In the genomic region with DNA sequence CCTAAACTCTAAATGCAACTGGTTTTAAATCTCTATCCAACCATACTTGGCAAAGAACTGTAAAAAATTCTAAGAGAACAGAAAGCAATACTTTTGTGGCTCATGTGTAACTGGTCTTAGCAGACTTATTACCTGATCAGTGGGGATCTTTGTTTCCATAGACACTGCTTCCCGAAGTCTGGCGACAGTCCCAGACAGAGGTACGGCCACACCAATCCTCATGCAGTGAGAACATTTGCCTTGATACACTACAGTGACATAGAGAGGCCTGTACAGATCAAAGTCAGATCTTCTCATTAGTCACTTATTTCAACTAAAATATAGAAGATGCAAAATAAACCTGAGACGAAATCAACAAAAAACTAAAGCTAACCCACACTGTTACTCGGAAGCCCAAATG, we compare ENCODE assay signal across 17 cellular contexts. TPM values are rescaled to one million over a fixed set of nuclear protein-coding genes. Genes with fewer than 3 reads are reported as not detected.
DNase-seq lines count a peak whose midpoint lies in the region; ATAC-seq and TF ChIP-seq lines count a peak whose summit lies in the region.
"Had no signal": no experiment of that assay in that cellular context is flagged by ENCODE, and none has a peak within 500 bp of the region (broad histone marks: within the 10 kb centered on the region; RNA-seq: fewer than 3 reads in every experiment).

No MANE protein-coding gene starts in this region.

- peaks cover 15% of the 10 kb centered on the region for H3K9me3 Mint-ChIP-seq in WTC11

- H3K36me3 ChIP-seq in testis (ENCODE audit: low read depth, missing control alignments) = no peaks in the 10 kb centered on the region
- H3K36me3 ChIP-seq in upper lobe of right lung = peaks cover 17% of the 10 kb centered on the region

- 81 to 82% methylated on average over 5 of the region's 5 CpGs for WGBS in testis, 2 donors

- H3K4me1 ChIP-seq in testis (peaks cover 15% of the 10 kb centered on the region), upper lobe of right lung (no peaks in the 10 kb centered on the region)

- H3K4me3 ChIP-seq in testis (no peak overlapping the region), upper lobe of right lung (no peak overlapping the region)

- peaks cover 23% of the 10 kb centered on the region for H3K36me3 Mint-ChIP-seq in WTC11

- H3K27me3 ChIP-seq in testis = no peaks in the 10 kb centered on the region
- H3K27me3 ChIP-seq in upper lobe of right lung = no peaks in the 10 kb centered on the region

- POLR2A ChIA-PET in WTC11 (lab: Charles Lee) = no interaction called here

- H3K27me3 Mint-ChIP-seq in WTC11 (ENCODE audit: low read depth) = no peaks in the 10 kb centered on the region
- H3K27me3 Mint-ChIP-seq: B cell; CD4-positive, CD25-positive, alpha-beta regulatory T cell had no signal

- H3K27ac Mint-ChIP-seq in WTC11 = 0 out of 2 replicates have a peak overlapping the region, but pooled peaks have one; percentile 7
- H3K27ac Mint-ChIP-seq: B cell; CD4-positive, CD25-positive, alpha-beta regulatory T cell had no signal

- ATAC-seq in WTC11 (no peak), left lobe of liver (peak; percentile 73), upper lobe of right lung (no peak)

- H3K27ac ChIP-seq in testis = peak overlapping the region; percentile 1 to 44
- no peak overlapping the region for H3K27ac ChIP-seq in upper lobe of right lung
- H3K27ac ChIP-seq: 22Rv1 had no signal

- CTCF ChIA-PET in WTC11 (lab: Charles Lee) = no interaction called here

- intact Hi-C loops in testis (cut with DNase I; ENCODE audit: low total_unique reads) (no loop called here), upper lobe of right lung (cut with DNase I) (no loop called here)

- H3K4me1 Mint-ChIP-seq in WTC11 = peaks cover 2% of the 10 kb centered on the region
- H3K4me1 Mint-ChIP-seq: B cell; CD4-positive, CD25-positive, alpha-beta regulatory T cell had no signal

- DNase-seq in NCI-H2196 (lab: John Stamatoyannopoulos, UW; ENCODE audit: unreplicated experiment) = peak; percentile 22
- no peak for DNase-seq in NCI-H2196 treated with DMSO at 0.1 percent for 48 hours (lab: John Stamatoyannopoulos, UW; ENCODE audit: unreplicated experiment)
- DNase-seq in WTC11 (ENCODE audit: low spot score) = no peak
- peak; percentile 77 for DNase-seq in left lobe of liver (ENCODE audit: low spot score)
- no peak for DNase-seq in testis
- DNase-seq in NCI-H128 (lab: John Stamatoyannopoulos, UW; ENCODE audit: unreplicated experiment) = no peak
- no peak for DNase-seq in upper lobe of right lung
- DNase-seq in activated naive CD4-positive, alpha-beta T cell (lab: John Stamatoyannopoulos, UW) = no peak
- DNase-seq: Calu3; CD4-positive, CD25-positive, alpha-beta regulatory T cell; HCEC 1CT; IMR-90; Kasumi-1; NCI-H1105 treated with DMSO at 0.1 percent for 48 hours; NCI-H187 had no signal

- TF ChIP-seq CTCF in WTC11 (IDR thresholded peaks at IDR 0.05) (no peak), testis (IDR thresholded peaks at IDR 0.05) (no peak), upper lobe of right lung (IDR thresholded peaks at IDR 0.05) (no peak)

- TF ChIP-seq POLR2A in testis (IDR thresholded peaks at IDR 0.05) = no peak

- H3K9me3 ChIP-seq in testis (no peaks in the 10 kb centered on the region), upper lobe of right lung (no peaks in the 10 kb centered on the region)

- H3K4me3 Mint-ChIP-seq in WTC11 = no peak overlapping the region
- H3K4me3 Mint-ChIP-seq: B cell; CD4-positive, CD25-positive, alpha-beta regulatory T cell had no signal

TF ChIP-seq in WTC11, 78 proteins besides CTCF, POLR2A, EP300 and RAD21:
- TF ChIP-seq TEAD4 (CRISPR knock-in tag; IDR thresholded peaks at IDR 0.05) (no peak), RELA (CRISPR knock-in tag; IDR thresholded peaks at IDR 0.05; ENCODE audit: borderline replicate concordance) (no peak), SP1 (CRISPR knock-in tag; conservative IDR thresholded peaks at IDR 0.05) (no peak), CBFB (CRISPR knock-in tag; IDR thresholded peaks at IDR 0.05; ENCODE audit: low read depth) (no peak), NR2C2 (CRISPR knock-in tag; IDR thresholded peaks at IDR 0.05) (no peak), ZNF416 (CRISPR knock-in tag; IDR thresholded peaks at IDR 0.05) (no peak), ZNF317 (CRISPR knock-in tag; IDR thresholded peaks at IDR 0.05; ENCODE audit: borderline replicate concordance, low read depth) (no peak), ZNF138 (CRISPR knock-in tag; conservative IDR thresholded peaks at IDR 0.05) (no peak), JUN (CRISPR knock-in tag; IDR thresholded peaks at IDR 0.05) (no peak), TP53 (CRISPR knock-in tag; IDR thresholded peaks at IDR 0.05) (no peak), ZNF219 (CRISPR knock-in tag; IDR thresholded peaks at IDR 0.05; ENCODE audit: borderline replicate concordance) (no peak), ETV6 (CRISPR knock-in tag; IDR thresholded peaks at IDR 0.05) (no peak)
- TF ChIP-seq, protein P1, sequence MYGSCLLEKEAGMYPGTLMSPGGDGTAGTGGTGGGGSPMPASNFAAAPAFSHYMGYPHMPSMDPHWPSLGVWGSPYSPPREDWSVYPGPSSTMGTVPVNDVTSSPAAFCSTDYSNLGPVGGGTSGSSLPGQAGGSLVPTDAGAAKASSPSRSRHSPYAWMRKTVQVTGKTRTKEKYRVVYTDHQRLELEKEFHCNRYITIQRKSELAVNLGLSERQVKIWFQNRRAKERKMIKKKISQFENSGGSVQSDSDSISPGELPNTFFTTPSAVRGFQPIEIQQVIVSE (CRISPR knock-in tag; IDR thresholded peaks at IDR 0.05; ENCODE audit: borderline replicate concordance) = no peak
- TF ChIP-seq, protein P2, sequence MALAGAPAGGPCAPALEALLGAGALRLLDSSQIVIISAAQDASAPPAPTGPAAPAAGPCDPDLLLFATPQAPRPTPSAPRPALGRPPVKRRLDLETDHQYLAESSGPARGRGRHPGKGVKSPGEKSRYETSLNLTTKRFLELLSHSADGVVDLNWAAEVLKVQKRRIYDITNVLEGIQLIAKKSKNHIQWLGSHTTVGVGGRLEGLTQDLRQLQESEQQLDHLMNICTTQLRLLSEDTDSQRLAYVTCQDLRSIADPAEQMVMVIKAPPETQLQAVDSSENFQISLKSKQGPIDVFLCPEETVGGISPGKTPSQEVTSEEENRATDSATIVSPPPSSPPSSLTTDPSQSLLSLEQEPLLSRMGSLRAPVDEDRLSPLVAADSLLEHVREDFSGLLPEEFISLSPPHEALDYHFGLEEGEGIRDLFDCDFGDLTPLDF (CRISPR knock-in tag; IDR thresholded peaks at IDR 0.05) = no peak
- TF ChIP-seq, protein P3, sequence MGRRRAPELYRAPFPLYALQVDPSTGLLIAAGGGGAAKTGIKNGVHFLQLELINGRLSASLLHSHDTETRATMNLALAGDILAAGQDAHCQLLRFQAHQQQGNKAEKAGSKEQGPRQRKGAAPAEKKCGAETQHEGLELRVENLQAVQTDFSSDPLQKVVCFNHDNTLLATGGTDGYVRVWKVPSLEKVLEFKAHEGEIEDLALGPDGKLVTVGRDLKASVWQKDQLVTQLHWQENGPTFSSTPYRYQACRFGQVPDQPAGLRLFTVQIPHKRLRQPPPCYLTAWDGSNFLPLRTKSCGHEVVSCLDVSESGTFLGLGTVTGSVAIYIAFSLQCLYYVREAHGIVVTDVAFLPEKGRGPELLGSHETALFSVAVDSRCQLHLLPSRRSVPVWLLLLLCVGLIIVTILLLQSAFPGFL (CRISPR knock-in tag; IDR thresholded peaks at IDR 0.05; ENCODE audit: borderline replicate concordance) = no peak
- TF ChIP-seq, protein P4, sequence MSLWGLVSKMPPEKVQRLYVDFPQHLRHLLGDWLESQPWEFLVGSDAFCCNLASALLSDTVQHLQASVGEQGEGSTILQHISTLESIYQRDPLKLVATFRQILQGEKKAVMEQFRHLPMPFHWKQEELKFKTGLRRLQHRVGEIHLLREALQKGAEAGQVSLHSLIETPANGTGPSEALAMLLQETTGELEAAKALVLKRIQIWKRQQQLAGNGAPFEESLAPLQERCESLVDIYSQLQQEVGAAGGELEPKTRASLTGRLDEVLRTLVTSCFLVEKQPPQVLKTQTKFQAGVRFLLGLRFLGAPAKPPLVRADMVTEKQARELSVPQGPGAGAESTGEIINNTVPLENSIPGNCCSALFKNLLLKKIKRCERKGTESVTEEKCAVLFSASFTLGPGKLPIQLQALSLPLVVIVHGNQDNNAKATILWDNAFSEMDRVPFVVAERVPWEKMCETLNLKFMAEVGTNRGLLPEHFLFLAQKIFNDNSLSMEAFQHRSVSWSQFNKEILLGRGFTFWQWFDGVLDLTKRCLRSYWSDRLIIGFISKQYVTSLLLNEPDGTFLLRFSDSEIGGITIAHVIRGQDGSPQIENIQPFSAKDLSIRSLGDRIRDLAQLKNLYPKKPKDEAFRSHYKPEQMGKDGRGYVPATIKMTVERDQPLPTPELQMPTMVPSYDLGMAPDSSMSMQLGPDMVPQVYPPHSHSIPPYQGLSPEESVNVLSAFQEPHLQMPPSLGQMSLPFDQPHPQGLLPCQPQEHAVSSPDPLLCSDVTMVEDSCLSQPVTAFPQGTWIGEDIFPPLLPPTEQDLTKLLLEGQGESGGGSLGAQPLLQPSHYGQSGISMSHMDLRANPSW (CRISPR knock-in tag; conservative IDR thresholded peaks at IDR 0.05; ENCODE audit: low read depth) = no peak
TF ChIP-seq in WTC11: peak in this region for 0.

RNA-seq across cellular contexts. Expression of a gene that starts 43.9 kb away (rescaled TPM):
- 13.3 to 17.4 TPM (median 13.7 TPM) in 3 replicates for total RNA-seq in WTC11 (2021)
- 10.1 TPM for total RNA-seq in left lobe of liver
- 10 to 100 TPM; 73.1 to 73.6 TPM for total RNA-seq in testis
- 23.3 TPM for polyA plus RNA-seq in testis (ENCODE audit: insufficient read depth, low read depth, low replicate concordance)
- total RNA-seq in upper lobe of right lung = 15.9 TPM

Comparison
In these comparisons a context has a peak if more than half of its experiments do, and no peak if none do; other contexts are left out.
1. DNase-seq: peak in NCI-H2196 (single experiment) and left lobe of liver (single experiment); none in NCI-H2196 treated with DMSO at 0.1 percent for 48 hours (single experiment), WTC11 (single experiment), testis (single experiment), NCI-H128 (single experiment), upper lobe of right lung (single experiment) and activated naive CD4-positive, alpha-beta T cell (0 of 4).